In genomic region chr1:21942464-21942863, GRCh38 we compare ENCODE assay signal across 22 cellular contexts. TPM values are rescaled to one million over a fixed set of nuclear protein-coding genes. Genes with fewer than 3 reads are reported as not detected.
DNase-seq lines count a peak whose midpoint lies in the region; ATAC-seq and TF ChIP-seq lines count a peak whose summit lies in the region.
"Had no signal": no experiment of that assay in that cellular context is flagged by ENCODE, and none has a peak within 500 bp of the region (broad histone marks: within the 10 kb centered on the region; RNA-seq: fewer than 3 reads in every experiment).

No MANE protein-coding gene starts in this region.

- H3K36me3 ChIP-seq in colonic mucosa: no peaks in the 10 kb centered on the region
- H3K36me3 ChIP-seq in muscle layer of colon (ENCODE audit: insufficient read depth, low read length): no peaks in the 10 kb centered on the region
- H3K36me3 ChIP-seq in thyroid gland: no peaks in the 10 kb centered on the region
- H3K36me3 ChIP-seq in left lung: no peaks in the 10 kb centered on the region
- H3K36me3 ChIP-seq: WERI-Rb-1 had no signal

- H3K4me1 ChIP-seq in colonic mucosa (peaks cover 3% of the 10 kb centered on the region), muscle layer of colon (ENCODE audit: insufficient read depth, low read length) (peaks cover 56% of the 10 kb centered on the region), thyroid gland (peaks cover 15 to 28% of the 10 kb centered on the region in 2 donors), left lung (peaks cover 12 to 34% of the 10 kb centered on the region in 2 donors)

- H3K9ac ChIP-seq in colonic mucosa (ENCODE audit: low read depth in 2 of 2, low read length in 2 of 2) (no peak overlapping the region), muscle layer of colon (ENCODE audit: low read length) (no peak overlapping the region)

- POLR2A ChIA-PET in RWPE1 (lab: Yijun Ruan, JAX; ENCODE audit: low non-redundant PET): no interaction called here

- H3K9me3 ChIP-seq in colonic mucosa (no peaks in the 10 kb centered on the region), muscle layer of colon (ENCODE audit: low read length) (no peaks in the 10 kb centered on the region), thyroid gland (no peaks in the 10 kb centered on the region), left lung (no peaks in the 10 kb centered on the region)

- CTCF ChIA-PET in RWPE1 (lab: Yijun Ruan, JAX): interaction anchor here (0.7 to 1.4 kb wide), 2 partner anchors 12 to 80 kb away, joined by 4 read pairs; no protein-coding TSS in a partner anchor

- intact Hi-C loops in colonic mucosa (cut with DNase I) (loop anchor here (5.0 kb wide), 1 partner anchor 45 kb away; no protein-coding TSS in a partner anchor), thyroid gland (cut with DNase I) (no loop called here), left lung (cut with DNase I) (no loop called here)

- H3K27ac ChIP-seq in RWPE1: peak overlapping the region; percentile 42
- peak overlapping the region; percentile 22 for H3K27ac ChIP-seq in colonic mucosa
- H3K27ac ChIP-seq in muscle layer of colon (ENCODE audit: low read depth, low read length): peak overlapping the region; percentile 62
- H3K27ac ChIP-seq in thyroid gland: no peak overlapping the region
- H3K27ac ChIP-seq in left lung: no peak overlapping the region
- H3K27ac ChIP-seq: WERI-Rb-1 had no signal

- H3K27me3 ChIP-seq in colonic mucosa: no peaks in the 10 kb centered on the region
- no peaks in the 10 kb centered on the region for H3K27me3 ChIP-seq in muscle layer of colon (ENCODE audit: control insufficient read depth in 1 of 2, insufficient read depth in 2 of 2, low read length in 2 of 2)
- H3K27me3 ChIP-seq in thyroid gland: no peaks in the 10 kb centered on the region
- no peaks in the 10 kb centered on the region for H3K27me3 ChIP-seq in left lung
- H3K27me3 ChIP-seq: dorsolateral prefrontal cortex had no signal

- DNase-seq in RWPE1 (ENCODE audit: low spot score) (no peak), colonic mucosa (no peak), superior temporal gyrus (ENCODE audit: extremely low spot score) (peak; percentile 12), NCI-H774 (lab: John Stamatoyannopoulos, UW) (no peak), thyroid gland (no peak), C1 segment of cervical spinal cord (lab: John Stamatoyannopoulos, UW) (no peak), left lung (no peak)
- DNase-seq: activated CD4-positive, alpha-beta memory T cell treated with anti-CD3 and anti-CD28 coated beads, Interleukin-2, amount 10 ng/mL, durations not matched to agents 7 days and 5 days; HFFc6; NCI-H1092; NCI-H2081; stimulated activated naive CD4-positive, alpha-beta T cell; WERI-Rb-1 had no signal

- no peak for ATAC-seq in left lung
- ATAC-seq: activated naive CD4-positive, alpha-beta T cell treated with anti-CD3 and anti-CD28 coated beads, Interleukin-2, amount 50 U/mL, for 72 hours; esophagus mucosa; natural killer cell treated with Interleukin-12 subunit alpha and Interleukin-12 subunit beta and Interleukin-15 and Interleukin-18, amount 100 ng/mL, for 72 hours had no signal

- TF ChIP-seq POLR2A in thyroid gland (IDR thresholded peaks at IDR 0.05): no peak

- 76 to 81% methylated on average over 10 of the region's 10 CpGs for WGBS in thyroid gland, 2 donors

- TF ChIP-seq CTCF in RWPE1 (conservative IDR thresholded peaks at IDR 0.05; ENCODE audit: low read depth) (no peak), colonic mucosa (IDR thresholded peaks at IDR 0.05) (no peak), thyroid gland (IDR thresholded peaks at IDR 0.05) (no peak), left lung (IDR thresholded peaks at IDR 0.05) (no peak)

- H3K4me3 ChIP-seq in colonic mucosa (no peak overlapping the region), muscle layer of colon (ENCODE audit: low read depth in 1 of 2, low read length in 2 of 2) (no peak overlapping the region), thyroid gland (replicated peaks in 1 of 3) (no peak overlapping the region), left lung (no peak overlapping the region)
- H3K4me3 ChIP-seq: dorsolateral prefrontal cortex had no signal

RNA-seq across cellular contexts. Expression of gene HSPG2, which starts 5.4 kb away (rescaled TPM):
- total RNA-seq in colonic mucosa (100 to 1,000 TPM; 148 to 152 TPM), thyroid gland (100 to 1,000 TPM in 2 of 4 donors, 10 to 100 TPM in 2; 75.7 to 239 (median 96.8) TPM), left lung (100 to 1,000 TPM; 324 to 434 TPM)

RNA-seq across cellular contexts. Expression of gene CELA3B, which starts 34.4 kb away (rescaled TPM):
- total RNA-seq in colonic mucosa (10 to 100 TPM in 1 of 2 donors, under 1 TPM in 1; 0.42 to 16.7 TPM), thyroid gland (not detected), left lung (not detected)
- total RNA-seq: activated CD4-positive, alpha-beta memory T cell treated with anti-CD3 and anti-CD28 coated beads, Interleukin-2, amount 10 ng/mL, durations not matched to agents 7 days and 5 days; activated naive CD4-positive, alpha-beta T cell treated with anti-CD3 and anti-CD28 coated beads, Interleukin-2, amount 50 U/mL, for 72 hours; dorsolateral prefrontal cortex; esophagus mucosa; HFFc6; lung microvascular endothelial cell; natural killer cell treated with Interleukin-12 subunit alpha and Interleukin-12 subunit beta and Interleukin-15 and Interleukin-18, amount 100 ng/mL, for 72 hours; NCI-H460; renal cortical epithelial cell; T-helper 1 cell treated with Interleukin-12 subunit alpha and Interleukin-12 subunit beta and Interleukin-4 antibody, amounts not matched to agents 30 ng/mL and 1 ng/mL, for 36 hours had no signal

RNA-seq across cellular contexts. Expression of gene CELA3A, which starts 59.0 kb away (rescaled TPM):
- total RNA-seq in colonic mucosa: 10 to 100 TPM in 1 of 2 donors, under 1 TPM in 1; 0.56 to 25.0 TPM
- not detected for total RNA-seq in thyroid gland
- total RNA-seq in left lung: not detected
- total RNA-seq: activated CD4-positive, alpha-beta memory T cell treated with anti-CD3 and anti-CD28 coated beads, Interleukin-2, amount 10 ng/mL, durations not matched to agents 7 days and 5 days; activated naive CD4-positive, alpha-beta T cell treated with anti-CD3 and anti-CD28 coated beads, Interleukin-2, amount 50 U/mL, for 72 hours; dorsolateral prefrontal cortex; esophagus mucosa; HFFc6; lung microvascular endothelial cell; natural killer cell treated with Interleukin-12 subunit alpha and Interleukin-12 subunit beta and Interleukin-15 and Interleukin-18, amount 100 ng/mL, for 72 hours; NCI-H460; renal cortical epithelial cell; T-helper 1 cell treated with Interleukin-12 subunit alpha and Interleukin-12 subunit beta and Interleukin-4 antibody, amounts not matched to agents 30 ng/mL and 1 ng/mL, for 36 hours had no signal

Comparison
In these comparisons a context has a peak if more than half of its experiments do, and no peak if none do; other contexts are left out.
1. H3K27ac ChIP-seq: peak in RWPE1 (single experiment), colonic mucosa (single experiment) and muscle layer of colon (single experiment); none in thyroid gland (0 of 3) and left lung (0 of 2).